Comparison of ENCODE assay signal across 10 cellular contexts in genomic region chr6:148776321-148776966, GRCh38. TPM values are rescaled to one million over a fixed set of nuclear protein-coding genes. Genes with fewer than 3 reads are reported as not detected.
A peak's percentile ranks its signal among the peaks of the same experiment; 100 is the strongest.
DNase-seq lines count a peak whose midpoint lies in the region; ATAC-seq, FAIRE-seq and TF ChIP-seq lines count a peak whose summit lies in the region.
"Had no signal": no experiment of that assay in that cellular context is flagged by ENCODE, and none has a peak within 500 bp of the region (broad histone marks: within the 10 kb centered on the region; RNA-seq: fewer than 3 reads in every experiment).

No MANE protein-coding gene starts in this region.

- H2BK15ac ChIP-seq in neuronal stem cell (ENCODE audit: low read length): no peak overlapping the region

- H3K4me1 ChIP-seq in neuronal stem cell (ENCODE audit: control insufficient read depth in 2 of 2, insufficient read depth in 1 of 2, low read depth in 1 of 2, low read length in 2 of 2): peaks cover 0 to 7% of the 10 kb centered on the region in 2 donors

- DNase-seq in H54 (ENCODE audit: insufficient read length, low spot score) (peak; percentile 31), T1000 (lab: John Stamatoyannopoulos, UW) (peak; percentile 4), foreskin fibroblast (peak; percentile 66 to 84), DMS53 treated with DMSO at 0.1 percent for 48 hours (lab: John Stamatoyannopoulos, UW; ENCODE audit: unreplicated experiment) (no peak), NCI-H1105 treated with DMSO at 0.1 percent for 48 hours (lab: John Stamatoyannopoulos, UW) (no peak), neuronal stem cell (ENCODE audit: low spot score) (no peak)
- no peak for DNase-seq in activated CD4-positive, CD25-positive, alpha-beta regulatory T cell treated with anti-CD3 and anti-CD28 coated beads, Interleukin-2, amount 50 U/mL, for 72 hours
- DNase-seq: GDM1, NCI-H1436 treated with DMSO at 0.1 percent for 48 hours had no signal

- no peak overlapping the region for H3K9ac ChIP-seq in neuronal stem cell (ENCODE audit: low read depth, low read length, poor library complexity)

- peak overlapping the region; percentile 23 for H3K27ac Mint-ChIP-seq in stimulated activated memory B cell treated with anti-CD40 and anti-IgM and Interleukin-4, amounts not matched to agents 10 μg/mL and 1 μg/mL and 100 μg/mL, for 72 hours

- H3K4ac ChIP-seq in neuronal stem cell (ENCODE audit: low read length): no peak overlapping the region

- H3K4me3 Mint-ChIP-seq in stimulated activated memory B cell treated with anti-CD40 and anti-IgM and Interleukin-4, amounts not matched to agents 10 μg/mL and 1 μg/mL and 100 μg/mL, for 72 hours: no peak overlapping the region

- no peak overlapping the region for H2BK120ac ChIP-seq in neuronal stem cell (ENCODE audit: low read depth, low read length)

- no peaks in the 10 kb centered on the region for H3K9me3 Mint-ChIP-seq in stimulated activated memory B cell treated with anti-CD40 and anti-IgM and Interleukin-4, amounts not matched to agents 10 μg/mL and 1 μg/mL and 100 μg/mL, for 72 hours

- peaks cover 59% of the 10 kb centered on the region for H3K4me1 Mint-ChIP-seq in stimulated activated memory B cell treated with anti-CD40 and anti-IgM and Interleukin-4, amounts not matched to agents 10 μg/mL and 1 μg/mL and 100 μg/mL, for 72 hours

- H2AK5ac ChIP-seq in neuronal stem cell (ENCODE audit: low read depth, low read length): no peak overlapping the region

- H2AFZ ChIP-seq in neuronal stem cell (ENCODE audit: low read length): no peak overlapping the region

- no peaks in the 10 kb centered on the region for H3K9me3 ChIP-seq in neuronal stem cell (replicated peaks in 1 of 2; ENCODE audit: control insufficient read depth in 2 of 2, insufficient read depth in 1 of 2, low read depth in 1 of 2, low read length in 2 of 2)

- TF ChIP-seq CTCF in foreskin fibroblast (IDR thresholded peaks at IDR 0.05; ENCODE audit: low read depth, low read length): no peak

- no peak for FAIRE-seq in H54 (lab: Jason Lieb, UNC)

- H2BK12ac ChIP-seq in neuronal stem cell (ENCODE audit: low read length): no peak overlapping the region

- H3K36me3 Mint-ChIP-seq in stimulated activated memory B cell treated with anti-CD40 and anti-IgM and Interleukin-4, amounts not matched to agents 10 μg/mL and 1 μg/mL and 100 μg/mL, for 72 hours: no peaks in the 10 kb centered on the region

- no peak overlapping the region for H4K91ac ChIP-seq in neuronal stem cell (ENCODE audit: low read depth, low read length, poor library complexity)

- H2BK5ac ChIP-seq in neuronal stem cell (ENCODE audit: low read length): no peak overlapping the region

- WGBS in neuronal stem cell (ENCODE audit: extremely low coverage in 2 of 2, insufficient read length in 2 of 2, insufficient replicate concordance in 1 of 2), 2 donors: no CpG with 5 or more reads among the region's 7 CpGs

- H3K36me3 ChIP-seq in neuronal stem cell (replicated peaks in 1 of 2; ENCODE audit: control insufficient read depth in 2 of 2, insufficient read depth in 2 of 2, low read length in 2 of 2): no peaks in the 10 kb centered on the region

- H3K27me3 ChIP-seq in neuronal stem cell (ENCODE audit: control insufficient read depth in 3 of 3, insufficient read depth in 3 of 3, low read depth in 1 of 3, low read length in 3 of 3): no peaks in the 10 kb centered on the region

- H3K27ac ChIP-seq in neuronal stem cell (replicated peaks; ENCODE audit: low read length): no peak overlapping the region

- TF ChIP-seq POLR2A in H54 (IDR thresholded peaks at IDR 0.05; ENCODE audit: low read depth, low read length): no peak

- H3K4me3 ChIP-seq in foreskin fibroblast (ENCODE audit: low read depth in 1 of 2, low read length in 2 of 2): peak overlapping the region; percentile 30 to 51
- no peak overlapping the region for H3K4me3 ChIP-seq in neuronal stem cell (ENCODE audit: low read length in 2 of 2)

- H3K14ac ChIP-seq in neuronal stem cell (ENCODE audit: low read length): no peak overlapping the region

- no peaks in the 10 kb centered on the region for H3K27me3 Mint-ChIP-seq in stimulated activated memory B cell treated with anti-CD40 and anti-IgM and Interleukin-4, amounts not matched to agents 10 μg/mL and 1 μg/mL and 100 μg/mL, for 72 hours

- H3K4me2 ChIP-seq in neuronal stem cell (ENCODE audit: insufficient read depth, low read length, poor library complexity, severe bottlenecking): no peak overlapping the region

- peaks cover 3% of the 10 kb centered on the region for H3K79me1 ChIP-seq in neuronal stem cell (ENCODE audit: low read depth, low read length)

- H4K8ac ChIP-seq in neuronal stem cell (ENCODE audit: low read depth, low read length): no peak overlapping the region

- no peak overlapping the region for H3K23ac ChIP-seq in neuronal stem cell (ENCODE audit: low read depth, low read length, poor library complexity)

- no peak overlapping the region for H3K18ac ChIP-seq in neuronal stem cell (ENCODE audit: low read length)

- ATAC-seq in stimulated activated memory B cell treated with anti-CD40 and anti-IgM and Interleukin-4, amounts not matched to agents 10 μg/mL and 1 μg/mL and 100 μg/mL, for 72 hours: no peak

RNA-seq across cellular contexts. Expression of gene UST, which starts 29.6 kb away (rescaled TPM):
- polyA plus RNA-seq in neuronal stem cell (2013, experiment 1 of 2): 15.0 TPM
- 15.0 TPM for polyA plus RNA-seq in neuronal stem cell (2013, experiment 2 of 2)

Comparison
In these comparisons a context has a peak if more than half of its experiments do, and no peak if none do; other contexts are left out.
1. DNase-seq: peak in H54 (single experiment), T1000 (single experiment) and foreskin fibroblast (2 of 2); none in DMS53 treated with DMSO at 0.1 percent for 48 hours (single experiment), NCI-H1105 treated with DMSO at 0.1 percent for 48 hours (single experiment), activated CD4-positive, CD25-positive, alpha-beta regulatory T cell treated with anti-CD3 and anti-CD28 coated beads, Interleukin-2, amount 50 U/mL, for 72 hours (single experiment) and neuronal stem cell (single experiment).
2. H3K4me3 ChIP-seq: peak in foreskin fibroblast (2 of 2); none in neuronal stem cell (0 of 2).